Comparison of ENCODE assay signal across 8 cellular contexts in genomic region chr11:76670475-76671235, GRCh38. TPM values are rescaled to one million over a fixed set of nuclear protein-coding genes. Genes with fewer than 3 reads are reported as not detected.
DNase-seq lines count a peak whose midpoint lies in the region; ATAC-seq and TF ChIP-seq lines count a peak whose summit lies in the region.

Gene LRRC32 (minus strand): TSS chr11:76670747. CDS start chr11:76665954, 4,793 bp downstream.

- intact Hi-C loops in HCT116 (cut with micrococcal nuclease) = no loop called here

- CTCF ChIA-PET in HCT116 (lab: Charles Lee) = no interaction called here
- CTCF ChIA-PET in activated CD8-positive, alpha-beta memory T cell treated with anti-CD3 and anti-CD28 coated beads, Interleukin-2, amount 10 ng/mL, durations not matched to agents 7 days and 5 days (lab: Charles Lee) = interaction anchor here (0.8 to 1.1 kb wide), 4 partner anchors 10 to 463 kb away, joined by 3 read pairs; no protein-coding TSS in a partner anchor

- peak within 1 kb of the TSS; percentile 40 for H3K4me3 Mint-ChIP-seq in activated CD8-positive, alpha-beta memory T cell treated with anti-CD3 and anti-CD28 coated beads, Interleukin-2, amount 10 ng/mL, durations not matched to agents 7 days and 5 days

- RAD21 ChIA-PET in HCT116 (lab: Charles Lee; ENCODE audit: low non-redundant PET in 1 of 2, low total read pairs in 2 of 2, uncharacterized antibody in 2 of 2, unreplicated experiment in 2 of 2) = no interaction called here

- H3K27ac Mint-ChIP-seq in activated CD8-positive, alpha-beta memory T cell treated with anti-CD3 and anti-CD28 coated beads, Interleukin-2, amount 10 ng/mL, durations not matched to agents 7 days and 5 days = no peak within 1 kb of the TSS

- H3K27me3 Mint-ChIP-seq in activated CD8-positive, alpha-beta memory T cell treated with anti-CD3 and anti-CD28 coated beads, Interleukin-2, amount 10 ng/mL, durations not matched to agents 7 days and 5 days = peaks cover 34% of the 10 kb centered on the region

- DNase-seq in HCT116 (ENCODE audit: low read depth, low spot score) (no peak), fibroblast of the aortic adventitia (ENCODE audit: low read depth) (no peak), NCI-H2081 (lab: John Stamatoyannopoulos, UW) (no peak)
- DNase-seq in activated CD8-positive, alpha-beta memory T cell treated with anti-CD3 and anti-CD28 coated beads, Interleukin-2, amount 10 ng/mL, durations not matched to agents 7 days and 5 days = no peak

- TF ChIP-seq RAD21 in HCT116 (IDR thresholded peaks at IDR 0.05; ENCODE audit: low read depth) = no peak

- H2AFZ ChIP-seq in ACC112 (ENCODE audit: low read length, unreplicated experiment) (peak within 1 kb of the TSS; percentile 66), HCT116 (ENCODE audit: low read depth, low read length, poor library complexity, severe bottlenecking) (no peak within 1 kb of the TSS), neuron (ENCODE audit: low read depth, low read length) (peak within 1 kb of the TSS; percentile 58)

- H3K4me1 ChIP-seq in ACC112 (ENCODE audit: control insufficient read depth, insufficient read depth, low read length, unreplicated experiment) = peaks cover 14% of the 10 kb centered on the region
- H3K4me1 ChIP-seq in HCT116 (ENCODE audit: control insufficient read depth in 1 of 2, insufficient read depth in 2 of 2, low read length in 2 of 2) = peaks cover 0 to 11% of the 10 kb centered on the region in 2 experiments; a peak in 2 of 4 replicates
- peaks cover 6% of the 10 kb centered on the region for H3K4me1 ChIP-seq in neuron (ENCODE audit: insufficient read depth, low read length)

- H3K27ac ChIP-seq in ACC112 (ENCODE audit: low read depth, low read length) (no peak within 1 kb of the TSS), HCT116 (ENCODE audit: low read depth, low read length) (no peak within 1 kb of the TSS)

- H3K79me2 ChIP-seq in ACC112 (ENCODE audit: control insufficient read depth, insufficient read depth, low read length, unreplicated experiment) (peaks cover 8% of the 10 kb centered on the region), HCT116 (ENCODE audit: insufficient read depth, low read length) (no peaks in the 10 kb centered on the region)

- no peaks in the 10 kb centered on the region for H3K36me3 Mint-ChIP-seq in activated CD8-positive, alpha-beta memory T cell treated with anti-CD3 and anti-CD28 coated beads, Interleukin-2, amount 10 ng/mL, durations not matched to agents 7 days and 5 days

- H3K9me3 ChIP-seq in HCT116 (ENCODE audit: control insufficient read depth in 1 of 2, insufficient read depth in 1 of 2, low read depth in 1 of 2, low read length in 2 of 2) (no peaks in the 10 kb centered on the region), neuron (ENCODE audit: low read length) (no peaks in the 10 kb centered on the region)

- H3K4me3 ChIP-seq in ACC112 (ENCODE audit: low read depth, low read length) (peak within 1 kb of the TSS; percentile 77), HCT116 (replicated peaks in 1 of 2; ENCODE audit: low read depth in 1 of 2, low read length in 2 of 2) (peak within 1 kb of the TSS; percentile 30 to 53), fibroblast of the aortic adventitia (ENCODE audit: low read depth, low read length) (peak within 1 kb of the TSS; percentile 70), neuron (ENCODE audit: low read length) (peak within 1 kb of the TSS; percentile 35)

- peak within 1 kb of the TSS; percentile 81 for H3K4me2 ChIP-seq in HCT116 (ENCODE audit: low read length)

- POLR2A ChIA-PET in HCT116 (lab: Charles Lee) = no interaction called here

- TF ChIP-seq POLR2A in HCT116 (IDR thresholded peaks at IDR 0.05; ENCODE audit: borderline replicate concordance, extremely low read depth, insufficient read depth, insufficient read length) = no peak

- H3K27me3 ChIP-seq in ACC112 (ENCODE audit: insufficient read depth, low read length) (no peaks in the 10 kb centered on the region), HCT116 (ENCODE audit: insufficient read depth, low read length) (peaks cover 6% of the 10 kb centered on the region; the same call in 1 of the 2 replicates), neuron (ENCODE audit: insufficient read depth, low read length) (peaks cover 66% of the 10 kb centered on the region)

- TF ChIP-seq CTCF in HCT116 (IDR thresholded peaks at IDR 0.05 in 2 of 3, conservative IDR thresholded peaks at IDR 0.05 in 1 of 3; ENCODE audit: borderline replicate concordance in 1 of 3, insufficient read depth in 1 of 3, low read depth in 2 of 3, low read length in 2 of 3) (no peak), fibroblast of the aortic adventitia (IDR thresholded peaks at IDR 0.05; ENCODE audit: insufficient read depth, low read length) (no peak)

- H3K9me3 Mint-ChIP-seq in activated CD8-positive, alpha-beta memory T cell treated with anti-CD3 and anti-CD28 coated beads, Interleukin-2, amount 10 ng/mL, durations not matched to agents 7 days and 5 days (ENCODE audit: low read depth) = no peaks in the 10 kb centered on the region

- ATAC-seq in HCT116 (peak; percentile 67), HG03457 (IDR thresholded peaks at IDR 0.05; ENCODE audit: unreplicated experiment) (no peak), HG02981 (IDR thresholded peaks at IDR 0.05; ENCODE audit: unreplicated experiment) (no peak)
- ATAC-seq in activated CD8-positive, alpha-beta memory T cell treated with anti-CD3 and anti-CD28 coated beads, Interleukin-2, amount 10 ng/mL, durations not matched to agents 7 days and 5 days = peak; percentile 12

- H3K36me3 ChIP-seq in ACC112 (ENCODE audit: insufficient read depth, low read length) = no peaks in the 10 kb centered on the region
- H3K36me3 ChIP-seq in HCT116 (ENCODE audit: control insufficient read depth in 1 of 2, insufficient read depth in 2 of 2, low read length in 2 of 2) = no peaks in the 10 kb centered on the region
- H3K36me3 ChIP-seq in neuron (ENCODE audit: insufficient read depth, low read length) = no peaks in the 10 kb centered on the region

- no peaks in the 10 kb centered on the region for H3K9me2 ChIP-seq in HCT116 (ENCODE audit: insufficient read depth)

- no peak within 1 kb of the TSS for H3K9ac ChIP-seq in HCT116 (ENCODE audit: low read length)

- BruUV-seq in HCT116 (replicated peaks; lab: Mats Ljungman, UMichigan) = no TSS peak

- peaks cover 29% of the 10 kb centered on the region for H3K4me1 Mint-ChIP-seq in activated CD8-positive, alpha-beta memory T cell treated with anti-CD3 and anti-CD28 coated beads, Interleukin-2, amount 10 ng/mL, durations not matched to agents 7 days and 5 days

- H4K20me1 ChIP-seq in HCT116 (ENCODE audit: insufficient read depth) = no peaks in the 10 kb centered on the region

TF ChIP-seq in HCT116, 20 proteins besides CTCF, POLR2A, EP300 and RAD21:
- no peak; the same call in none of the 2 replicates for TF ChIP-seq FOSL1 (IDR thresholded peaks at IDR 0.05; ENCODE audit: low read depth)
- no peak for TF ChIP-seq CEBPB (IDR thresholded peaks at IDR 0.05; ENCODE audit: low read depth)
- no peak for TF ChIP-seq SP1 (IDR thresholded peaks at IDR 0.05; ENCODE audit: low read depth)
- TF ChIP-seq, protein P1, sequence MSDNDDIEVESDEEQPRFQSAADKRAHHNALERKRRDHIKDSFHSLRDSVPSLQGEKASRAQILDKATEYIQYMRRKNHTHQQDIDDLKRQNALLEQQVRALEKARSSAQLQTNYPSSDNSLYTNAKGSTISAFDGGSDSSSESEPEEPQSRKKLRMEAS (IDR thresholded peaks at IDR 0.05) = no peak
- no peak for TF ChIP-seq ZBTB33 (IDR thresholded peaks at IDR 0.05; ENCODE audit: extremely low read depth, insufficient replicate concordance, low read length)
- TF ChIP-seq POLR2AphosphoS5 (IDR thresholded peaks at IDR 0.05; ENCODE audit: low read depth, low read length) = no peak
- TF ChIP-seq ZNF274 (IDR thresholded peaks at IDR 0.05; ENCODE audit: low read depth, low read length) = no peak
- no peak for TF ChIP-seq CBX3 (IDR thresholded peaks at IDR 0.05; ENCODE audit: low read depth)
- no peak for TF ChIP-seq ATF3 (IDR thresholded peaks at IDR 0.05)

RNA-seq across cellular contexts. Expression of gene LRRC32, which starts in this region (rescaled TPM):
- total RNA-seq in HCT116 (2021; ENCODE audit: unreplicated experiment) = 0.54 TPM
- polyA plus RNA-seq in HCT116 (2012) = 0.12 TPM in 2 replicates
- 1 to 10 TPM in 1 of 2 experiments, under 1 TPM in 1; 0.32 to 4.7 TPM for total RNA-seq in activated CD8-positive, alpha-beta memory T cell treated with anti-CD3 and anti-CD28 coated beads, Interleukin-2, amount 10 ng/mL, durations not matched to agents 7 days and 5 days
- total RNA-seq in fibroblast of the aortic adventitia (ENCODE audit: low replicate concordance) = 23.1 and 30.0 TPM in 2 replicates

Comparison
In these comparisons a context has a peak if more than half of its experiments do, and no peak if none do; other contexts are left out.
1. Peak in ATAC-seq, H3K4me3 ChIP-seq and H3K4me2 ChIP-seq in HCT116; RNA of the gene not detected or under 1 TPM.